ENCODE assay signal across 28 cellular contexts in the genomic region with DNA sequence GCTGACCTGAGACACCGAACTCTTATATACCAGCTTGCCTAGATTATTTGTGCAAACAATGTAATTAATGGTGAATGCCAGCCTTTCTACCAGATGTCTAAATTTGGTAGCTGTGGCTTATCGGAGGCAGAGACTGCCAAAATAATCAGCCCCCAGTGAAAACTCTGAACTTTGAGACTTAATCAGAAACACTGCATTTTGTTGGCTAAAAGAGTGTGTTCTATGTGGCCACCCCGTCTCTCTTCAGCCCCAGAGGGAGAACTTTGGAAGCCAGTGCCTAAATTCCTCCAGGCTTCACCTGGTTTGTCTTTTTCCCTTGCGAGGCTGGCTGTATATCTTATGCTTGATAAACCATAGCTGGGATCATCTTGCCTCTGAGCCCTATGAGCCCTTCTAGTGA.
DNase-seq lines count a peak whose midpoint lies in the region; ATAC-seq, FAIRE-seq and TF ChIP-seq lines count a peak whose summit lies in the region.
"Had no signal": no experiment of that assay in that cellular context is flagged by ENCODE, and none has a peak within 500 bp of the region (broad histone marks: within the 10 kb centered on the region; RNA-seq: fewer than 3 reads in every experiment).

No MANE protein-coding gene starts in this region.

- no peak overlapping the region for H3K27ac ChIP-seq in liver (ENCODE audit: low read depth in 1 of 2, low read length in 2 of 2)
- no peak overlapping the region for H3K27ac ChIP-seq in HepG2 (ENCODE audit: extremely low read length, insufficient read depth, low read length)
- no peak overlapping the region for H3K27ac ChIP-seq in esophagus muscularis mucosa (replicated peaks in 1 of 4)
- peak overlapping the region in 1 of 3 donors; percentile 51 for H3K27ac ChIP-seq in right lobe of liver
- H3K27ac ChIP-seq in osteoblast (ENCODE audit: low read depth, low read length) = no peak overlapping the region
- H3K27ac ChIP-seq: 22Rv1; A549; BLaER1 treated with 17β-estradiol and CSF1 and Interleukin-3, amounts not matched to agents 10 nM and 100 nM; C4-2B had no signal

- in situ Hi-C loops in HepG2 (cut with HindIII; ENCODE audit: extremely low pct_ligation_motif_present, low pct_unique_long_range_greater_than_20kb) = no loop called here

- peaks cover 0 to 10% (median 0%) of the 10 kb centered on the region in 4 donors for H3K4me1 ChIP-seq in liver (ENCODE audit: control insufficient read depth in 4 of 4, insufficient read depth in 4 of 4, low read length in 3 of 4)
- no peaks in the 10 kb centered on the region for H3K4me1 ChIP-seq in HepG2 (ENCODE audit: insufficient read depth, low read length)
- peaks cover 0 to 5% (median 2%) of the 10 kb centered on the region in 4 donors for H3K4me1 ChIP-seq in esophagus muscularis mucosa
- peaks cover 0 to 9% (median 2%) of the 10 kb centered on the region in 4 donors for H3K4me1 ChIP-seq in right lobe of liver
- H3K4me1 ChIP-seq in osteoblast (ENCODE audit: insufficient read depth, low read length) = peaks cover 9% of the 10 kb centered on the region
- H3K4me1 ChIP-seq: Caco-2 had no signal

- no peaks in the 10 kb centered on the region for H4K20me1 ChIP-seq in HepG2 (ENCODE audit: insufficient read depth, low read length)
- no peaks in the 10 kb centered on the region for H4K20me1 ChIP-seq in osteoblast (ENCODE audit: insufficient read depth, low read length)
- H4K20me1 ChIP-seq: BLaER1 treated with 17β-estradiol and CSF1 and Interleukin-3, amounts not matched to agents 10 nM and 100 nM had no signal

- no peaks in the 10 kb centered on the region for H3K79me2 ChIP-seq in HepG2 (ENCODE audit: insufficient read depth, low read length)
- no peaks in the 10 kb centered on the region for H3K79me2 ChIP-seq in osteoblast (ENCODE audit: insufficient read depth, low read length)

- DNase-seq in HepG2 (ENCODE audit: low spot score) (no peak), esophagus muscularis mucosa (ENCODE audit: extremely low spot score) (peak; percentile 47), right lobe of liver (peak in 2 of 3 donors; percentile 51 to 52), osteoblast (ENCODE audit: insufficient read length, low spot score, missing footprints) (no peak), DMS 273 treated with DMSO at 0.1 percent for 48 hours (lab: John Stamatoyannopoulos, UW) (no peak), type B pancreatic cell (ENCODE audit: extremely low spot score, unreplicated experiment) (no peak)
- DNase-seq in stimulated activated CD4-positive, alpha-beta T cell treated with anti-CD3 and anti-CD28 coated beads, Interleukin-4, amount 100 ng/mL, for 24 hours = no peak
- DNase-seq: AML-193; Caco-2; Calu3; CD4-positive, alpha-beta T cell; CD8-positive, alpha-beta T cell; DMS153; DMS53; DMS79; DND-41; EL; GDM1 had no signal

- H3K9ac ChIP-seq in liver (ENCODE audit: low read depth in 1 of 2, low read length in 2 of 2) (no peak overlapping the region), HepG2 (ENCODE audit: insufficient read depth, low read depth, low read length) (no peak overlapping the region)
- H3K9ac ChIP-seq: BLaER1 treated with 17β-estradiol and CSF1 and Interleukin-3, amounts not matched to agents 10 nM and 100 nM had no signal

- H3K4me1 Mint-ChIP-seq in type B pancreatic cell (ENCODE audit: unreplicated experiment) = no peaks in the 10 kb centered on the region

- no peak overlapping the region for H3K4me2 ChIP-seq in HepG2 (ENCODE audit: low read depth, low read length)
- H3K4me2 ChIP-seq in osteoblast (ENCODE audit: insufficient read depth, low read length) = no peak overlapping the region
- H3K4me2 ChIP-seq: A549; BLaER1 treated with 17β-estradiol and CSF1 and Interleukin-3, amounts not matched to agents 10 nM and 100 nM had no signal

- H3K4me3 Mint-ChIP-seq in type B pancreatic cell = no peak overlapping the region
- H3K4me3 Mint-ChIP-seq: B cell; CD4-positive, alpha-beta T cell; CD8-positive, alpha-beta T cell had no signal

- POLR2A ChIA-PET in HepG2 (lab: Yijun Ruan, JAX) = no interaction called here

- H3K9me3 ChIP-seq in liver (ENCODE audit: control insufficient read depth in 4 of 4, low read length in 3 of 4) = no peaks in the 10 kb centered on the region
- H3K9me3 ChIP-seq in HepG2 (ENCODE audit: low read length) = no peaks in the 10 kb centered on the region
- H3K9me3 ChIP-seq in esophagus muscularis mucosa = no peaks in the 10 kb centered on the region
- H3K9me3 ChIP-seq in right lobe of liver = no peaks in the 10 kb centered on the region
- no peaks in the 10 kb centered on the region for H3K9me3 ChIP-seq in osteoblast (ENCODE audit: low read depth, low read length)
- H3K9me3 ChIP-seq: A549, Caco-2 had no signal

- WGBS in liver = 34% methylated on average over 4 of the region's 4 CpGs
- WGBS in HepG2 (ENCODE audit: low lambda C conversion rate) = 38% methylated on average over 4 of the region's 4 CpGs
- 95% methylated on average over 4 of the region's 4 CpGs for WGBS in esophagus muscularis mucosa
- 13% methylated on average over 4 of the region's 4 CpGs for WGBS in right lobe of liver (ENCODE audit: insufficient coverage, low coverage, low lambda C conversion rate, missing lambda C conversion rate)

- BruUV-seq in HepG2 (replicated peaks; lab: Mats Ljungman, UMichigan) = no TSS peak

- intact Hi-C loops in HepG2 (cut with micrococcal nuclease; ENCODE audit: unreplicated experiment) (no loop called here), esophagus muscularis mucosa (cut with DNase I) (no loop called here), right lobe of liver (cut with DNase I) (no loop called here)

- no peak overlapping the region for H2AFZ ChIP-seq in HepG2 (ENCODE audit: low read length)
- H2AFZ ChIP-seq in osteoblast (ENCODE audit: low read length) = peak overlapping the region; percentile 52

- FAIRE-seq in HepG2 (lab: Jason Lieb, UNC) = no peak
- FAIRE-seq: A549, D721Med, GM12878, GM12892, GM18507 had no signal

- H3K9me3 Mint-ChIP-seq in type B pancreatic cell = peaks cover 3% of the 10 kb centered on the region
- H3K9me3 Mint-ChIP-seq: CD4-positive, alpha-beta T cell had no signal

- ATAC-seq in HepG2 = no peak
- peak; percentile 88 to 93 (median 88) for ATAC-seq in right lobe of liver
- ATAC-seq: A549; CD8-positive, alpha-beta T cell; GM12878 had no signal

- H3K36me3 ChIP-seq in liver (ENCODE audit: control insufficient read depth in 4 of 4, insufficient read depth in 3 of 4, low read depth in 1 of 4, low read length in 3 of 4) = no peaks in the 10 kb centered on the region
- no peaks in the 10 kb centered on the region for H3K36me3 ChIP-seq in HepG2 (replicated peaks in 1 of 2; ENCODE audit: control insufficient read depth in 1 of 2, insufficient read depth in 2 of 2, low read length in 2 of 2)
- H3K36me3 ChIP-seq in esophagus muscularis mucosa = no peaks in the 10 kb centered on the region
- H3K36me3 ChIP-seq in right lobe of liver = no peaks in the 10 kb centered on the region
- H3K36me3 ChIP-seq in osteoblast (ENCODE audit: insufficient read depth, low read length) = no peaks in the 10 kb centered on the region
- H3K36me3 ChIP-seq: BLaER1 treated with 17β-estradiol and CSF1 and Interleukin-3, amounts not matched to agents 10 nM and 100 nM had no signal

- H3K4me3 ChIP-seq in liver (ENCODE audit: low read depth in 1 of 3, low read length in 3 of 3) (no peak overlapping the region), HepG2 (replicated peaks in 1 of 3; ENCODE audit: insufficient read depth in 1 of 3, low read depth in 2 of 3, low read length in 3 of 3) (no peak overlapping the region), esophagus muscularis mucosa (no peak overlapping the region), right lobe of liver (no peak overlapping the region), osteoblast (ENCODE audit: insufficient read depth, low read length) (no peak overlapping the region)
- H3K4me3 ChIP-seq: A549; BLaER1 treated with 17β-estradiol and CSF1 and Interleukin-3, amounts not matched to agents 10 nM and 100 nM; GM12878 had no signal

- no peak for TF ChIP-seq CTCF in liver (IDR thresholded peaks at IDR 0.05; ENCODE audit: low read depth, low read length, missing input control)
- TF ChIP-seq CTCF in HepG2 (CRISPR knock-in tag; IDR thresholded peaks at IDR 0.05) = no peak
- no peak for TF ChIP-seq CTCF in esophagus muscularis mucosa (IDR thresholded peaks at IDR 0.05)
- no peak for TF ChIP-seq CTCF in right lobe of liver (IDR thresholded peaks at IDR 0.05)
- no peak for TF ChIP-seq CTCF in osteoblast (IDR thresholded peaks at IDR 0.05; ENCODE audit: extremely low read depth, low read depth, low read length)
- TF ChIP-seq CTCF in type B pancreatic cell (conservative IDR thresholded peaks at IDR 0.05) = no peak

- H3K27me3 ChIP-seq in liver (ENCODE audit: control insufficient read depth in 4 of 4, insufficient read depth in 4 of 4, low read length in 3 of 4) (no peaks in the 10 kb centered on the region), HepG2 (ENCODE audit: control insufficient read depth in 1 of 2, insufficient read depth in 2 of 2, low read length in 2 of 2) (no peaks in the 10 kb centered on the region), esophagus muscularis mucosa (no peaks in the 10 kb centered on the region), right lobe of liver (no peaks in the 10 kb centered on the region), osteoblast (ENCODE audit: insufficient read depth, low read length) (no peaks in the 10 kb centered on the region)
- H3K27me3 ChIP-seq: BLaER1 treated with 17β-estradiol and CSF1 and Interleukin-3, amounts not matched to agents 10 nM and 100 nM had no signal

- TF ChIP-seq RAD21 in liver (IDR thresholded peaks at IDR 0.05) (peak in 1 of 2 donors; percentile 39), HepG2 (CRISPR knock-in tag; IDR thresholded peaks at IDR 0.05) (no peak)

- no peak overlapping the region for H3K27ac Mint-ChIP-seq in type B pancreatic cell
- H3K27ac Mint-ChIP-seq: B cell; CD4-positive, alpha-beta T cell; CD8-positive, alpha-beta T cell had no signal

- TF ChIP-seq POLR2A in HepG2 (IDR thresholded peaks at IDR 0.05; ENCODE audit: insufficient read depth in 1 of 2, low read depth in 2 of 2, low read length in 2 of 2) (no peak), esophagus muscularis mucosa (IDR thresholded peaks at IDR 0.05; ENCODE audit: low read depth) (no peak), right lobe of liver (IDR thresholded peaks at IDR 0.05) (no peak)

- TF ChIP-seq EP300 in HepG2 (IDR thresholded peaks at IDR 0.05; ENCODE audit: low read depth in 2 of 2, low read length in 2 of 2) = no peak
- no peak for TF ChIP-seq EP300 in HepG2 (CRISPR knock-in tag; IDR thresholded peaks at IDR 0.05; ENCODE audit: borderline replicate concordance)
- TF ChIP-seq EP300 in esophagus muscularis mucosa (IDR thresholded peaks at IDR 0.05) = no peak

- CTCF ChIA-PET in HepG2 (lab: Yijun Ruan, JAX; ENCODE audit: low intra/inter-chr PET ratio, low total read pairs) = no interaction called here

- no peaks in the 10 kb centered on the region for H3K27me3 Mint-ChIP-seq in type B pancreatic cell
- H3K27me3 Mint-ChIP-seq: B cell; CD4-positive, alpha-beta T cell had no signal

- H3K36me3 Mint-ChIP-seq in type B pancreatic cell = peaks cover 9% of the 10 kb centered on the region
- H3K36me3 Mint-ChIP-seq: CD8-positive, alpha-beta T cell had no signal

TF ChIP-seq in liver, 16 proteins besides CTCF, POLR2A, EP300 and RAD21 (continues in another document):
- TF ChIP-seq SP1 (IDR thresholded peaks at IDR 0.05) (peak; percentile 83), FOXA1 (IDR thresholded peaks at IDR 0.05) (no peak)

TF ChIP-seq in HepG2, 621 proteins besides CTCF, POLR2A, EP300 and RAD21:
- no peak for TF ChIP-seq RARA (CRISPR knock-in tag; IDR thresholded peaks at IDR 0.05)
- no peak for TF ChIP-seq RBM22 (optimal IDR thresholded peaks at IDR 0.05; ENCODE audit: low read length)

Comparison
In these comparisons a context has a peak if more than half of its experiments do, and no peak if none do; other contexts are left out.
1. DNase-seq: peak in esophagus muscularis mucosa (single experiment) and right lobe of liver (2 of 3); none in HepG2 (single experiment), osteoblast (single experiment), DMS 273 treated with DMSO at 0.1 percent for 48 hours (single experiment), type B pancreatic cell (single experiment) and stimulated activated CD4-positive, alpha-beta T cell treated with anti-CD3 and anti-CD28 coated beads, Interleukin-4, amount 100 ng/mL, for 24 hours (single experiment).